ENCODE assay signal across 9 cellular contexts in the genomic region with DNA sequence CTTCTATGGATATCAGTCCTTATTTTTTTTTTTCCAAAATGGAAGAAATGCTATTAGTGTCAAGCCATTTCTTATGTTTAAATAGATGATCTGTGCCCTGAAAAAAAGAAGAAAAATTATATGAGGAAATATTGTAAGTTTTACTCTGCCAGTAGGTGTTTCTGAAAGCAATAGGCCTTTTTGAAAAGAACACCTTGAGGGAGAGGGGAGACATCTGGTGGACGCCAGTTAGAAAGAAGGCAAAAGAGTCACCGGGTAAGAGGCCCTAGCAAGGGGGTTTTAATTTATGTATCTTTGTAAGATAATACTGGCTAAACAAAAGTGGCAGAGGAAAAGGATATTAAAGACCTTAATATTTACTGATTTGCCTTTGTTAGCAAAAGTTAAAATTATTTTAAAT. TPM values are rescaled to one million over a fixed set of nuclear protein-coding genes. Genes with fewer than 3 reads are reported as not detected.
DNase-seq lines count a peak whose midpoint lies in the region; ATAC-seq and TF ChIP-seq lines count a peak whose summit lies in the region.
"Had no signal": no experiment of that assay in that cellular context is flagged by ENCODE, and none has a peak within 500 bp of the region (broad histone marks: within the 10 kb centered on the region; RNA-seq: fewer than 3 reads in every experiment).

No MANE protein-coding gene starts in this region.

- no peak overlapping the region for H3K9ac ChIP-seq in neural progenitor cell

- no peaks in the 10 kb centered on the region for H3K9me3 ChIP-seq in neural progenitor cell (ENCODE audit: low read depth)

- no peak overlapping the region for H3K4me3 ChIP-seq in brain microvascular endothelial cell (ENCODE audit: low read depth, low read length)
- no peak overlapping the region for H3K4me3 ChIP-seq in neural progenitor cell

- H3K79me2 ChIP-seq in neural progenitor cell (ENCODE audit: low read depth) = no peaks in the 10 kb centered on the region

- no peaks in the 10 kb centered on the region for H3K27me3 ChIP-seq in brain microvascular endothelial cell (replicated peaks)
- no peaks in the 10 kb centered on the region for H3K27me3 ChIP-seq in neural progenitor cell

- H3K27me3 Mint-ChIP-seq in neural progenitor cell (ENCODE audit: insufficient read depth, low read depth) (no peaks in the 10 kb centered on the region), immature natural killer cell (ENCODE audit: low read depth in 3 of 3) (peaks cover 2 to 5% (median 2%) of the 10 kb centered on the region in 3 donors)

- no peak overlapping the region for H3K4me3 Mint-ChIP-seq in neural progenitor cell
- no peak overlapping the region for H3K4me3 Mint-ChIP-seq in immature natural killer cell
- H3K4me3 Mint-ChIP-seq: central memory CD8-positive, alpha-beta T cell had no signal

- TF ChIP-seq CTCF in GM12874 (IDR thresholded peaks at IDR 0.05; ENCODE audit: insufficient read depth, low read depth, low read length) (0 out of 2 replicates have a peak, but pooled peaks have one; percentile 4), brain microvascular endothelial cell (IDR thresholded peaks at IDR 0.05; ENCODE audit: low read depth, low read length, missing control alignments) (peak; percentile 66), neural progenitor cell (IDR thresholded peaks at IDR 0.05) (peak; percentile 69)

- no peaks in the 10 kb centered on the region for H3K36me3 Mint-ChIP-seq in neural progenitor cell
- H3K36me3 Mint-ChIP-seq in immature natural killer cell = no peaks in the 10 kb centered on the region

- H3K27ac ChIP-seq in brain microvascular endothelial cell (no peak overlapping the region), neural progenitor cell (no peak overlapping the region)

- in situ Hi-C loops in brain microvascular endothelial cell (cut with HindIII; ENCODE audit: low pct_ligation_motif_present, low sequenced_read_pairs) = no loop called here

- H2AFZ ChIP-seq in neural progenitor cell (replicated peaks) = no peak overlapping the region

- no peaks in the 10 kb centered on the region for H3F3A ChIP-seq in neural progenitor cell (ENCODE audit: low read depth)

- H3K4me2 ChIP-seq in neural progenitor cell = no peak overlapping the region

- no peaks in the 10 kb centered on the region for H3K4me1 ChIP-seq in neural progenitor cell

- H3K9me3 Mint-ChIP-seq in neural progenitor cell (no peaks in the 10 kb centered on the region), immature natural killer cell (no peaks in the 10 kb centered on the region)
- H3K9me3 Mint-ChIP-seq: central memory CD8-positive, alpha-beta T cell had no signal

- H3K4me1 Mint-ChIP-seq in neural progenitor cell (no peaks in the 10 kb centered on the region), immature natural killer cell (no peaks in the 10 kb centered on the region)
- H3K4me1 Mint-ChIP-seq: central memory CD8-positive, alpha-beta T cell had no signal

- H3K36me3 ChIP-seq in brain microvascular endothelial cell (replicated peaks) (no peaks in the 10 kb centered on the region), neural progenitor cell (no peaks in the 10 kb centered on the region)

- H3K27ac Mint-ChIP-seq in neural progenitor cell (no peak overlapping the region), immature natural killer cell (no peak overlapping the region)

- DNase-seq in M059J (ENCODE audit: low read depth) (peak; percentile 44), brain microvascular endothelial cell (peak; percentile 5), neural progenitor cell (ENCODE audit: low spot score) (peak; percentile 53), immature natural killer cell (no peak), SHP77 (lab: John Stamatoyannopoulos, UW) (no peak), NCI-H1436 treated with DMSO at 0.1 percent for 48 hours (lab: John Stamatoyannopoulos, UW) (no peak)

- H4K20me1 ChIP-seq in neural progenitor cell (ENCODE audit: low read depth) = no peaks in the 10 kb centered on the region

- ATAC-seq in HG03460 (IDR thresholded peaks at IDR 0.05; ENCODE audit: unreplicated experiment) = no peak

RNA-seq across cellular contexts. Expression of a gene that starts 56.1 kb away (rescaled TPM):
- not detected in 2 replicates for total RNA-seq in M059J (2014; rRNA removed; shearing (Covaris generic))
- total RNA-seq in neural progenitor cell (ENCODE audit: low replicate concordance) = not detected in 2 replicates
- polyA plus RNA-seq in immature natural killer cell = not detected

Comparison
In these comparisons a context has a peak if more than half of its experiments do, and no peak if none do; other contexts are left out.
1. CTCF ChIP-seq: peak in every context shown above with its lines; median percentile 69 in neural progenitor cell; 66 in brain microvascular endothelial cell; 4 in GM12874.
2. DNase-seq: peak in M059J (single experiment), brain microvascular endothelial cell (single experiment) and neural progenitor cell (single experiment); none in immature natural killer cell (0 of 3), SHP77 (0 of 2) and NCI-H1436 treated with DMSO at 0.1 percent for 48 hours (single experiment).